8 cellular contexts compared by ENCODE assay signal in genomic region chr12:26833692-26834168, GRCh38. TPM values are rescaled to one million over a fixed set of nuclear protein-coding genes. Genes with fewer than 3 reads are reported as not detected.
DNase-seq lines count a peak whose midpoint lies in the region; ATAC-seq and TF ChIP-seq lines count a peak whose summit lies in the region.

No MANE protein-coding gene starts in this region.

- no peaks in the 10 kb centered on the region for H3K27me3 Mint-ChIP-seq in activated CD4-positive, alpha-beta T cell treated with anti-CD3 and anti-CD28 coated beads for 36 hours
- peaks cover 16% of the 10 kb centered on the region for H3K27me3 Mint-ChIP-seq in neural progenitor cell (ENCODE audit: insufficient read depth, low read depth)

- no peaks in the 10 kb centered on the region for H3K9me3 Mint-ChIP-seq in activated CD4-positive, alpha-beta T cell treated with anti-CD3 and anti-CD28 coated beads for 36 hours (ENCODE audit: low read depth)
- H3K9me3 Mint-ChIP-seq in neural progenitor cell: peaks cover 1% of the 10 kb centered on the region

- POLR2A ChIA-PET in activated CD4-positive, alpha-beta T cell treated with anti-CD3 and anti-CD28 coated beads for 36 hours (lab: Charles Lee): interaction anchor here (1.0 kb wide), 2 partner anchors 29 to 690 kb away, joined by 3 to 4 read pairs; partner anchors contain the start of gene PPFIBP1

- no peaks in the 10 kb centered on the region for H3K4me1 ChIP-seq in neural progenitor cell

- peaks cover 11% of the 10 kb centered on the region for H3F3A ChIP-seq in neural progenitor cell (ENCODE audit: low read depth)

- peaks cover 4% of the 10 kb centered on the region for H4K20me1 ChIP-seq in neural progenitor cell (ENCODE audit: low read depth)

- peak; percentile 65 for DNase-seq in activated CD4-positive, alpha-beta T cell treated with anti-CD3 and anti-CD28 coated beads for 36 hours
- no peak for DNase-seq in activated CD4-positive, alpha-beta T cell treated with anti-CD3 and anti-CD28 coated beads for 1 hour
- DNase-seq in NCI-H1105 (lab: John Stamatoyannopoulos, UW): peak; percentile 57
- peak; percentile 52 for DNase-seq in activated T-cell treated with anti-CD3 and anti-CD28 coated beads, Interleukin-2, amount 50 U/mL, for 1 hour
- peak; percentile 50 for DNase-seq in fibroblast of pulmonary artery (ENCODE audit: low read depth)
- DNase-seq in neural progenitor cell (ENCODE audit: low spot score): peak; percentile 81
- no peak for DNase-seq in SW 1271 (lab: John Stamatoyannopoulos, UW)

- no peaks in the 10 kb centered on the region for H3K36me3 ChIP-seq in neural progenitor cell

- no peaks in the 10 kb centered on the region for H3K79me2 ChIP-seq in neural progenitor cell (ENCODE audit: low read depth)

- CTCF ChIA-PET in activated CD4-positive, alpha-beta T cell treated with anti-CD3 and anti-CD28 coated beads for 36 hours (lab: Charles Lee): interaction anchor here (0.6 to 3.1 kb wide), 14 partner anchors 9 to 753 kb away, joined by 3 to 14 read pairs (median 3); no protein-coding TSS in a partner anchor

- peak overlapping the region; percentile 96 for H3K4me3 Mint-ChIP-seq in activated CD4-positive, alpha-beta T cell treated with anti-CD3 and anti-CD28 coated beads for 36 hours
- H3K4me3 Mint-ChIP-seq in neural progenitor cell: peak overlapping the region; percentile 93

- peaks cover 30% of the 10 kb centered on the region for H3K27me3 ChIP-seq in neural progenitor cell

- no peak overlapping the region for H3K9ac ChIP-seq in neural progenitor cell

- no peak for TF ChIP-seq CTCF in fibroblast of pulmonary artery (IDR thresholded peaks at IDR 0.05; ENCODE audit: low read length, missing control alignments)
- TF ChIP-seq CTCF in neural progenitor cell (IDR thresholded peaks at IDR 0.05): no peak

- intact Hi-C loops in activated CD4-positive, alpha-beta T cell treated with anti-CD3 and anti-CD28 coated beads for 36 hours (cut with DNase I, micrococcal nuclease): loop anchor here (1.0 to 10.0 kb wide), 10 partner anchors 51 to 877 kb away; partner anchors contain the start of genes FGFR1OP2 (in 2 of the 2), TM7SF3 (in 2 of the 2), MRPS35 (in 1 of the 2) and STK38L (in 1 of the 2)

- H3K36me3 Mint-ChIP-seq in activated CD4-positive, alpha-beta T cell treated with anti-CD3 and anti-CD28 coated beads for 36 hours (ENCODE audit: low read depth): peaks cover 13% of the 10 kb centered on the region
- no peaks in the 10 kb centered on the region for H3K36me3 Mint-ChIP-seq in neural progenitor cell

- H3K9me3 ChIP-seq in neural progenitor cell (ENCODE audit: low read depth): no peaks in the 10 kb centered on the region

- H3K4me1 Mint-ChIP-seq in activated CD4-positive, alpha-beta T cell treated with anti-CD3 and anti-CD28 coated beads for 36 hours: peaks cover 32% of the 10 kb centered on the region
- no peaks in the 10 kb centered on the region for H3K4me1 Mint-ChIP-seq in neural progenitor cell

- H2AFZ ChIP-seq in neural progenitor cell (replicated peaks): peak overlapping the region; percentile 75

- H3K4me3 ChIP-seq in fibroblast of pulmonary artery (replicated peaks; ENCODE audit: low read depth, low read length): peak overlapping the region; percentile 64
- H3K4me3 ChIP-seq in neural progenitor cell: peak overlapping the region; percentile 64

- no peak overlapping the region for H3K27ac ChIP-seq in neural progenitor cell

- peak; percentile 25 for ATAC-seq in activated CD4-positive, alpha-beta T cell treated with anti-CD3 and anti-CD28 coated beads for 36 hours
- ATAC-seq in GM19397 (IDR thresholded peaks at IDR 0.05; ENCODE audit: unreplicated experiment): no peak

- peak overlapping the region; percentile 81 for H3K27ac Mint-ChIP-seq in activated CD4-positive, alpha-beta T cell treated with anti-CD3 and anti-CD28 coated beads for 36 hours
- H3K27ac Mint-ChIP-seq in neural progenitor cell: no peak overlapping the region

- peak overlapping the region; percentile 81 for H3K4me2 ChIP-seq in neural progenitor cell

RNA-seq across cellular contexts. Expression of gene ITPR2, which starts 0.7 kb away (rescaled TPM):
- total RNA-seq in activated CD4-positive, alpha-beta T cell treated with anti-CD3 and anti-CD28 coated beads for 36 hours: 10 to 100 TPM; 27.3 to 28.6 TPM
- total RNA-seq in neural progenitor cell (ENCODE audit: low replicate concordance): 2.0 and 11.4 TPM in 2 replicates

Comparison
In these comparisons a context has a peak if more than half of its experiments do, and no peak if none do; other contexts are left out.
1. DNase-seq: peak in activated CD4-positive, alpha-beta T cell treated with anti-CD3 and anti-CD28 coated beads for 36 hours (single experiment), NCI-H1105 (single experiment), activated T-cell treated with anti-CD3 and anti-CD28 coated beads, Interleukin-2, amount 50 U/mL, for 1 hour (single experiment), fibroblast of pulmonary artery (single experiment) and neural progenitor cell (single experiment); none in activated CD4-positive, alpha-beta T cell treated with anti-CD3 and anti-CD28 coated beads for 1 hour (single experiment) and SW 1271 (0 of 2).